ENCODE assay signal across 8 cellular contexts in the genomic region with DNA sequence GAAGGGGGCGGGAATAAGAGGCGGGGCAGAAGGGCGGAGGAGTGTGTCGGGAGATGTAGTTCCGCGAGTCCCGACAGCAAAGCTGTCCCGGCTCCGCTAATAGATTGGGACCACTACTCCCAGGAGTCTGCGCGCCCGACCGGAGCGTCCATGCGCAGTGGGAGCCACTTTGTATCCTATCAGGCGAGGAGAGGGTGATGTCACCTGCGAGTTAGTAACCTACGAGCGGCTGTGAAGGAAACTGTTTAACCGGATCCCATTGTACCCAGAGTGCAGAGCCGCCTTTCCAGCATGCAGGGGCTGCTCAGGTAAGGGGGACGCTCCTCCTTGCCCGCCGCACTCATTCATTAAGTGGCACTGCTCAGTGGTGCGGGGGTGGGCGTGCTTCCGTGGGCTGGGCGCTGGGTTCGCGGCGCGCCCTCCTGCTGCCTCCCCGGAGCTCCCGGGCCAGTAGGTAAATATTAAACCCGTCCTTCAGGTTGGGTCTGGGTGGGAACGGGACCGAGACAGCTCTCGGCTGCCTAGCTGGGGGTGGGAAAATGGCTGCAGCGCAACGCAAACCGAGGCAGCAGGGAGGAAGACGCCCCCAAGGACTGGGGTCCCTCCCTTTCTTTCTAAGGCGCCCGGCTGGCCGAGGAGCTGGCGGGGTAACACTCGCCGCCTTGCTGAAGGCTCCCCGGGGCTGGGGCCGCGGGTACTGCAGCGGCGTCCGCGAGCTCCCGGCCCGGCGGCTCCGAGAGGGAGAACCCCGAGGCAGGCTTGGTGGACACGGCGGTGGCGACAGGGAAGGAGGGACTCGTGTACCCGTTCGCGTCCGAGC.
A peak's percentile ranks its signal among the peaks of the same experiment; 100 is the strongest.
DNase-seq lines count a peak whose midpoint lies in the region; ATAC-seq and TF ChIP-seq lines count a peak whose summit lies in the region.

A gene (plus strand): TSS at position 207 of the 820 bp plus-strand sequence. CDS start 74,811 bp downstream, outside the sequence.

- H3K4me3 Mint-ChIP-seq in central memory CD8-positive, alpha-beta T cell, result peak within 1 kb of the TSS; percentile 94

- no peaks in the 10 kb centered on the region for H3K9me3 Mint-ChIP-seq in central memory CD8-positive, alpha-beta T cell

- peak; percentile 72 for TF ChIP-seq POLR2A in GM18951 (IDR thresholded peaks at IDR 0.05; ENCODE audit: extremely low read depth, insufficient read depth, insufficient read length)

- ATAC-seq in HG03196 (IDR thresholded peaks at IDR 0.05; ENCODE audit: unreplicated experiment), result peak; percentile 84
- peak; percentile 92 for ATAC-seq in central memory CD8-positive, alpha-beta T cell (replicated peaks; ENCODE audit: extremely low read depth, poor library complexity, severe bottlenecking)

- H3K36me3 Mint-ChIP-seq in central memory CD8-positive, alpha-beta T cell (ENCODE audit: insufficient read depth), result peaks cover 23% of the 10 kb centered on the region

- H3K4me1 Mint-ChIP-seq in central memory CD8-positive, alpha-beta T cell, result peaks cover 28% of the 10 kb centered on the region

- peaks cover 26% of the 10 kb centered on the region for H3K27me3 Mint-ChIP-seq in central memory CD8-positive, alpha-beta T cell

- H3K27ac Mint-ChIP-seq in central memory CD8-positive, alpha-beta T cell (ENCODE audit: low read depth), result peak within 1 kb of the TSS; percentile 89

- in situ Hi-C loops in GM18951 (cut with MboI; ENCODE audit: low sequenced_read_pairs, unreplicated experiment), result no loop called here

- DNase-seq in AG08396 (ENCODE audit: low spot score) (peak; percentile 96), NCI-H345 (lab: John Stamatoyannopoulos, UW) (peak; percentile 99), islet precursor cell (peak; percentile 100)
- DNase-seq in activated CD4-positive, CD25-positive, alpha-beta regulatory T cell (lab: John Stamatoyannopoulos, UW), result peak; percentile 87 to 92 (median 90)
- DNase-seq in central memory CD8-positive, alpha-beta T cell (ENCODE audit: low spot score in 2 of 2), result peak; percentile 88 to 95
- DNase-seq in stimulated activated CD4-positive, alpha-beta T cell treated with anti-CD3 and anti-CD28 coated beads, Interleukin-12 subunit alpha, Interleukin-12 subunit beta, amount 100 ng/mL, for 48 hours (ENCODE audit: low read depth in 2 of 3, low spot score in 1 of 3), result peak; percentile 88 to 94 (median 88)

Comparison
In these comparisons a context has a peak if more than half of its experiments do, and no peak if none do; other contexts are left out.
1. Peak in every context shown above with its lines: DNase-seq and ATAC-seq.